Comparison of ENCODE assay signal across 1 cellular context in genomic region chr22:17830041-17830961, GRCh38.
TF ChIP-seq lines count a peak whose summit lies in the region.

No MANE protein-coding gene starts in this region.

TF ChIP-seq in HepG2, 621 proteins besides CTCF, POLR2A, EP300 and RAD21 (continued from another document):
- TF ChIP-seq HMGXB4 (CRISPR knock-in tag; IDR thresholded peaks at IDR 0.05; ENCODE audit: borderline replicate concordance in 1 of 2, low read depth in 1 of 2) (peak; percentile 46 to 48; a peak in 1 of 4 replicates), SMC3 (IDR thresholded peaks at IDR 0.05; ENCODE audit: low read length) (peak; percentile 95)
TF ChIP-seq in HepG2: peak in this region for 32.
